ENCODE assay signal across 22 cellular contexts in genomic region chr16:31377210-31377903, GRCh38. TPM values are rescaled to one million over a fixed set of nuclear protein-coding genes. Genes with fewer than 3 reads are reported as not detected.
DNase-seq lines count a peak whose midpoint lies in the region; ATAC-seq and TF ChIP-seq lines count a peak whose summit lies in the region.
"Had no signal": no experiment of that assay in that cellular context is flagged by ENCODE, and none has a peak within 500 bp of the region (broad histone marks: within the 10 kb centered on the region; RNA-seq: fewer than 3 reads in every experiment).

No MANE protein-coding gene starts in this region.

- peak overlapping the region; percentile 36 for H3K27ac Mint-ChIP-seq in activated CD4-positive, alpha-beta T cell treated with anti-CD3 and anti-CD28 coated beads, Interleukin-2, amount 10 ng/mL, durations not matched to agents 7 days and 5 days
- H3K27ac Mint-ChIP-seq in stimulated activated memory B cell treated with anti-CD40 and anti-IgM and Interleukin-4, amounts not matched to agents 10 μg/mL and 1 μg/mL and 100 μg/mL, for 72 hours: peak overlapping the region; percentile 6
- H3K27ac Mint-ChIP-seq: B cell; CD4-positive, CD25-positive, alpha-beta regulatory T cell had no signal

- H3K9me3 Mint-ChIP-seq in activated CD4-positive, alpha-beta T cell treated with anti-CD3 and anti-CD28 coated beads, Interleukin-2, amount 10 ng/mL, durations not matched to agents 7 days and 5 days: no peaks in the 10 kb centered on the region
- peaks cover 2% of the 10 kb centered on the region for H3K9me3 Mint-ChIP-seq in stimulated activated memory B cell treated with anti-CD40 and anti-IgM and Interleukin-4, amounts not matched to agents 10 μg/mL and 1 μg/mL and 100 μg/mL, for 72 hours

- intact Hi-C loops in body of pancreas (cut with DNase I): no loop called here
- intact Hi-C loops in mucosa of descending colon (cut with DNase I, micrococcal nuclease): no loop called here

- peaks cover 17% of the 10 kb centered on the region for H3K4me1 ChIP-seq in body of pancreas
- H3K4me1 ChIP-seq in mucosa of descending colon (ENCODE audit: low read depth): no peaks in the 10 kb centered on the region
- H3K4me1 ChIP-seq: SJSA1 had no signal

- no peak overlapping the region for H3K4me3 Mint-ChIP-seq in activated CD4-positive, alpha-beta T cell treated with anti-CD3 and anti-CD28 coated beads, Interleukin-2, amount 10 ng/mL, durations not matched to agents 7 days and 5 days
- no peak overlapping the region for H3K4me3 Mint-ChIP-seq in stimulated activated memory B cell treated with anti-CD40 and anti-IgM and Interleukin-4, amounts not matched to agents 10 μg/mL and 1 μg/mL and 100 μg/mL, for 72 hours
- H3K4me3 Mint-ChIP-seq: B cell; CD4-positive, CD25-positive, alpha-beta regulatory T cell; H9 had no signal

- no peaks in the 10 kb centered on the region for H3K27me3 ChIP-seq in body of pancreas

- peaks cover 8% of the 10 kb centered on the region for H3K27me3 Mint-ChIP-seq in activated CD4-positive, alpha-beta T cell treated with anti-CD3 and anti-CD28 coated beads, Interleukin-2, amount 10 ng/mL, durations not matched to agents 7 days and 5 days
- H3K27me3 Mint-ChIP-seq in stimulated activated memory B cell treated with anti-CD40 and anti-IgM and Interleukin-4, amounts not matched to agents 10 μg/mL and 1 μg/mL and 100 μg/mL, for 72 hours: no peaks in the 10 kb centered on the region
- H3K27me3 Mint-ChIP-seq: B cell had no signal

- peaks cover 1% of the 10 kb centered on the region for H3K4me1 Mint-ChIP-seq in activated CD4-positive, alpha-beta T cell treated with anti-CD3 and anti-CD28 coated beads, Interleukin-2, amount 10 ng/mL, durations not matched to agents 7 days and 5 days
- H3K4me1 Mint-ChIP-seq in stimulated activated memory B cell treated with anti-CD40 and anti-IgM and Interleukin-4, amounts not matched to agents 10 μg/mL and 1 μg/mL and 100 μg/mL, for 72 hours: peaks cover 15% of the 10 kb centered on the region
- H3K4me1 Mint-ChIP-seq: CD4-positive, CD25-positive, alpha-beta regulatory T cell had no signal

- no peak for TF ChIP-seq POLR2A in body of pancreas (IDR thresholded peaks at IDR 0.05)

- WGBS in body of pancreas, 2 donors: 39 to 54% methylated on average over 7 of the region's 7 CpGs

- H3K4me3 ChIP-seq in body of pancreas: no peak overlapping the region
- no peak overlapping the region for H3K4me3 ChIP-seq in mucosa of descending colon
- H3K4me3 ChIP-seq: SJSA1 had no signal

- TF ChIP-seq CTCF in body of pancreas (IDR thresholded peaks at IDR 0.05) (no peak), mucosa of descending colon (IDR thresholded peaks at IDR 0.05) (no peak)

- H3K9me3 ChIP-seq in body of pancreas: no peaks in the 10 kb centered on the region
- no peaks in the 10 kb centered on the region for H3K9me3 ChIP-seq in mucosa of descending colon
- H3K9me3 ChIP-seq: SJSA1 had no signal

- DNase-seq in activated CD4-positive, alpha-beta T cell treated with anti-CD3 and anti-CD28 coated beads, Interleukin-2, amount 10 ng/mL, durations not matched to agents 7 days and 5 days: no peak
- DNase-seq in activated CD4-positive, alpha-beta T cell treated with anti-CD3 and anti-CD28 coated beads for 4 hours: no peak
- DNase-seq in body of pancreas: peak in 3 of 4 donors; percentile 34 to 48 (median 38)
- DNase-seq in mucosa of descending colon: no peak
- no peak for DNase-seq in activated CD8-positive, alpha-beta memory T cell treated with anti-CD3 and anti-CD28 coated beads, Interleukin-2, amount 50 U/mL, for 4 hours
- DNase-seq: Calu3; CD4-positive, CD25-positive, alpha-beta regulatory T cell; DMS53; H9; NCI-H187 treated with DMSO at 0.1 percent for 48 hours; NCI-H2171 treated with DMSO at 0.1 percent for 48 hours; NCI-H774; PC-3 had no signal

- H3K36me3 ChIP-seq in body of pancreas (replicated peaks in 1 of 2; ENCODE audit: insufficient read depth in 1 of 2, low read depth in 2 of 2) (no peaks in the 10 kb centered on the region), mucosa of descending colon (ENCODE audit: low read depth) (no peaks in the 10 kb centered on the region)
- H3K36me3 ChIP-seq: SJSA1 had no signal

- peak overlapping the region; percentile 58 to 72 (median 64) for H3K27ac ChIP-seq in body of pancreas
- H3K27ac ChIP-seq: 22Rv1, SJSA1 had no signal

- POLR2A ChIA-PET in activated CD4-positive, alpha-beta T cell treated with anti-CD3 and anti-CD28 coated beads, Interleukin-2, amount 10 ng/mL, durations not matched to agents 7 days and 5 days (lab: Charles Lee): no interaction called here

- H3K36me3 Mint-ChIP-seq in activated CD4-positive, alpha-beta T cell treated with anti-CD3 and anti-CD28 coated beads, Interleukin-2, amount 10 ng/mL, durations not matched to agents 7 days and 5 days (ENCODE audit: low read depth): no peaks in the 10 kb centered on the region
- H3K36me3 Mint-ChIP-seq in stimulated activated memory B cell treated with anti-CD40 and anti-IgM and Interleukin-4, amounts not matched to agents 10 μg/mL and 1 μg/mL and 100 μg/mL, for 72 hours: peaks cover 52% of the 10 kb centered on the region
- H3K36me3 Mint-ChIP-seq: CD4-positive, CD25-positive, alpha-beta regulatory T cell had no signal

- CTCF ChIA-PET in activated CD4-positive, alpha-beta T cell treated with anti-CD3 and anti-CD28 coated beads, Interleukin-2, amount 10 ng/mL, durations not matched to agents 7 days and 5 days (lab: Charles Lee): interaction anchor here (0.5 to 1.4 kb wide), 4 partner anchors 9 to 187 kb away, joined by 3 to 5 read pairs (median 4); no protein-coding TSS in a partner anchor

- ATAC-seq in body of pancreas (peak; percentile 70), mucosa of descending colon (peak; percentile 16), GM18873 (IDR thresholded peaks at IDR 0.05; ENCODE audit: low FRiP score, unreplicated experiment) (no peak), HG02678 (IDR thresholded peaks at IDR 0.05; ENCODE audit: unreplicated experiment) (no peak)
- ATAC-seq in stimulated activated memory B cell treated with anti-CD40 and anti-IgM and Interleukin-4, amounts not matched to agents 10 μg/mL and 1 μg/mL and 100 μg/mL, for 72 hours: no peak
- ATAC-seq: PC-3 had no signal

RNA-seq across cellular contexts. Expression of gene ITGAD, which starts 15.8 kb away (rescaled TPM):
- total RNA-seq in activated CD4-positive, alpha-beta T cell treated with anti-CD3 and anti-CD28 coated beads, Interleukin-2, amount 10 ng/mL, durations not matched to agents 7 days and 5 days: not detected
- not detected for total RNA-seq in body of pancreas
- under 1 TPM in 1 of 3 donors, not detected in 2; 0.41 TPM for total RNA-seq in mucosa of descending colon
- total RNA-seq: B cell; Calu3; CD4-positive, CD25-positive, alpha-beta regulatory T cell; H9; HT1080; LHCN-M2; NCI-H460; PC-3; SJSA1 had no signal

RNA-seq across cellular contexts. Expression of gene ITGAX, which starts 22.4 kb away (rescaled TPM):
- 1 to 10 TPM; 2.9 to 3.1 TPM for total RNA-seq in activated CD4-positive, alpha-beta T cell treated with anti-CD3 and anti-CD28 coated beads, Interleukin-2, amount 10 ng/mL, durations not matched to agents 7 days and 5 days
- 1 to 10 TPM; 3.0 to 8.6 TPM for total RNA-seq in body of pancreas
- 1 to 10 TPM; 2.9 to 8.6 (median 3.5) TPM for total RNA-seq in mucosa of descending colon
- total RNA-seq: LHCN-M2, NCI-H460, PC-3, SJSA1 had no signal

RNA-seq across cellular contexts. Expression of gene COX6A2, which starts 50.8 kb away (rescaled TPM):
- total RNA-seq in activated CD4-positive, alpha-beta T cell treated with anti-CD3 and anti-CD28 coated beads, Interleukin-2, amount 10 ng/mL, durations not matched to agents 7 days and 5 days: not detected
- total RNA-seq in body of pancreas: not detected
- total RNA-seq in mucosa of descending colon: under 1 TPM in 1 of 3 donors, not detected in 2; 0.80 TPM
- total RNA-seq: B cell; Calu3; CD4-positive, CD25-positive, alpha-beta regulatory T cell; H9; HT1080; LHCN-M2; NCI-H460; PC-3; SJSA1 had no signal

Comparison
In these comparisons a context has a peak if more than half of its experiments do, and no peak if none do; other contexts are left out.
1. DNase-seq: peak in body of pancreas (3 of 4); none in activated CD4-positive, alpha-beta T cell treated with anti-CD3 and anti-CD28 coated beads, Interleukin-2, amount 10 ng/mL, durations not matched to agents 7 days and 5 days (single experiment), activated CD4-positive, alpha-beta T cell treated with anti-CD3 and anti-CD28 coated beads for 4 hours (0 of 2), mucosa of descending colon (0 of 3) and activated CD8-positive, alpha-beta memory T cell treated with anti-CD3 and anti-CD28 coated beads, Interleukin-2, amount 50 U/mL, for 4 hours (single experiment).
2. ATAC-seq: peak in body of pancreas (single experiment) and mucosa of descending colon (single experiment); none in stimulated activated memory B cell treated with anti-CD40 and anti-IgM and Interleukin-4, amounts not matched to agents 10 μg/mL and 1 μg/mL and 100 μg/mL, for 72 hours (single experiment), GM18873 (single experiment) and HG02678 (single experiment).